Comparison of ENCODE assay signal across 1 cellular context in genomic region chr2:10534514-10535250, GRCh38.
TF ChIP-seq lines count a peak whose summit lies in the region.

No MANE protein-coding gene starts in this region.

TF ChIP-seq in HepG2, 621 proteins besides CTCF, POLR2A, EP300 and RAD21 (continued from another document):
- TF ChIP-seq YY1 (IDR thresholded peaks at IDR 0.05; ENCODE audit: insufficient read depth, insufficient replicate concordance, low read depth, low read length): no peak
- no peak for TF ChIP-seq ZNF180 (CRISPR knock-in tag; IDR thresholded peaks at IDR 0.05; ENCODE audit: borderline replicate concordance, low read depth)
- no peak for TF ChIP-seq IKZF1 (IDR thresholded peaks at IDR 0.05)
- TF ChIP-seq ZFP1 (CRISPR knock-in tag; IDR thresholded peaks at IDR 0.05): no peak
- no peak for TF ChIP-seq ZNF331 (CRISPR knock-in tag; IDR thresholded peaks at IDR 0.05)
- no peak for TF ChIP-seq NPAS2 (CRISPR knock-in tag; IDR thresholded peaks at IDR 0.05; ENCODE audit: borderline replicate concordance)
- TF ChIP-seq LCORL (IDR thresholded peaks at IDR 0.05): no peak
- TF ChIP-seq LCORL (CRISPR knock-in tag; IDR thresholded peaks at IDR 0.05): no peak
- TF ChIP-seq NFRKB (IDR thresholded peaks at IDR 0.05): no peak
TF ChIP-seq in HepG2: peak in this region for 14.
